8 cellular contexts compared by ENCODE assay signal in the genomic region with DNA sequence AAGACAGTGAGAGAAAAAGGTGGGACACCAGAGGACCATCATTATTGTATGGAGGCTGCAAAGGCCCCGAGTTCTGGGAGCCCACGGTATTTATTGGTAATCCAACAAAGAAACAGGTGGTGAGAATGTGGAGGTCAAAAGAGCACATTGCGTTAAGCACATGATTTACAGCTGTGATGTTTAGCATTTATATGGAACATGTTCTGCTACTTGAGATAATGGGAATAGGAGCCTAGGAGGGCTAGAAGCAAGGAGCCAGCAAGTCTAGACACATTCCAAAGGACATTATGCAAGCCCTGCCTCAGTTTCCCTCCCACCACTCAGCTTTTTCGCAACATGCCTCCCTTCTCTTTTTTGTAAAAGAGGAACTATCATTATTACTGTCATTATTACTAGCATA. TPM values are rescaled to one million over a fixed set of nuclear protein-coding genes. Genes with fewer than 3 reads are reported as not detected.
DNase-seq lines count a peak whose midpoint lies in the region; ATAC-seq and TF ChIP-seq lines count a peak whose summit lies in the region.
"Not testable (repeated sequence)": the region's sequence is repeated elsewhere in the genome, so short reads cannot be mapped to it uniquely, and the experiment has no call there.

No MANE protein-coding gene starts in this region.

- H3K4me3 Mint-ChIP-seq in T-helper 17 cell; activated naive CD4-positive, alpha-beta T cell treated with anti-CD3 and anti-CD28 coated beads for 36 hours; mesothelial cell of epicardium: not testable (repeated sequence)

- H3K27ac Mint-ChIP-seq in T-helper 17 cell: peak overlapping the region; percentile 37
- peak overlapping the region; percentile 1 for H3K27ac Mint-ChIP-seq in activated naive CD4-positive, alpha-beta T cell treated with anti-CD3 and anti-CD28 coated beads for 36 hours
- peak overlapping the region; percentile 68 for H3K27ac Mint-ChIP-seq in mesothelial cell of epicardium

- not testable (repeated sequence) for H3K27me3 Mint-ChIP-seq in T-helper 17 cell; activated naive CD4-positive, alpha-beta T cell treated with anti-CD3 and anti-CD28 coated beads for 36 hours (ENCODE audit: low read depth); mesothelial cell of epicardium (ENCODE audit: low read depth)

- H3K4me1 Mint-ChIP-seq in T-helper 17 cell: peaks cover 12% of the 10 kb centered on the region
- peaks cover 17% of the 10 kb centered on the region for H3K4me1 Mint-ChIP-seq in activated naive CD4-positive, alpha-beta T cell treated with anti-CD3 and anti-CD28 coated beads for 36 hours (ENCODE audit: low read depth)
- H3K4me1 Mint-ChIP-seq in mesothelial cell of epicardium: peaks cover 23% of the 10 kb centered on the region

- H3K27ac ChIP-seq in cingulate gyrus (ENCODE audit: low read depth, low read length) (peak overlapping the region; percentile 57), substantia nigra (ENCODE audit: low read depth, low read length, poor library complexity, severe bottlenecking) (peak overlapping the region; percentile 67)

- H3K36me3 Mint-ChIP-seq in T-helper 17 cell (ENCODE audit: low read depth); mesothelial cell of epicardium: not testable (repeated sequence)
- H3K36me3 Mint-ChIP-seq in activated naive CD4-positive, alpha-beta T cell treated with anti-CD3 and anti-CD28 coated beads for 36 hours (ENCODE audit: low read depth): peaks cover 16% of the 10 kb centered on the region

- TF ChIP-seq CTCF in mesothelial cell of epicardium (IDR thresholded peaks at IDR 0.05; ENCODE audit: unreplicated experiment): not testable (repeated sequence)

- intact Hi-C loops in activated naive CD4-positive, alpha-beta T cell treated with anti-CD3 and anti-CD28 coated beads for 36 hours (cut with micrococcal nuclease): loop anchor here (2.0 to 10.0 kb wide), 3 partner anchors 22 to 1514 kb away; no protein-coding TSS in a partner anchor

- not testable (repeated sequence) for H3K9me3 ChIP-seq in T-helper 17 cell (ENCODE audit: control insufficient read depth, low read length, poor library complexity, severe bottlenecking)

- H3K9me3 Mint-ChIP-seq in activated naive CD4-positive, alpha-beta T cell treated with anti-CD3 and anti-CD28 coated beads for 36 hours; mesothelial cell of epicardium: not testable (repeated sequence)

- DNase-seq in COLO668 (lab: John Stamatoyannopoulos, UW; ENCODE audit: unreplicated experiment) (peak; percentile 4), NCI-H748 (lab: John Stamatoyannopoulos, UW; ENCODE audit: unreplicated experiment) (peak; percentile 35)
- not testable (repeated sequence) for DNase-seq in T-helper 17 cell; activated naive CD4-positive, alpha-beta T cell treated with anti-CD3 and anti-CD28 coated beads for 36 hours; mesothelial cell of epicardium (ENCODE audit: low spot score in 2 of 2, unreplicated experiment in 2 of 2); substantia nigra (lab: John Stamatoyannopoulos, UW)

- CTCF ChIA-PET in activated naive CD4-positive, alpha-beta T cell treated with anti-CD3 and anti-CD28 coated beads for 36 hours (lab: Charles Lee): interaction anchor here (0.9 to 1.6 kb wide), 4 partner anchors 8 to 117 kb away, joined by 3 to 8 read pairs (median 4); partner anchors contain the start of gene HINT3

- ATAC-seq in HG03354 (IDR thresholded peaks at IDR 0.05; ENCODE audit: poor library complexity, severe bottlenecking, unreplicated experiment): peak; percentile 15
- not testable (repeated sequence) for ATAC-seq in T-helper 17 cell

RNA-seq across cellular contexts. Expression of gene HINT3, which starts 45.6 kb away (rescaled TPM):
- total RNA-seq in T-helper 17 cell: 10 to 100 TPM in 1 of 2 donors, 1 to 10 TPM in 1; 7.6 to 10.6 TPM
- total RNA-seq in activated naive CD4-positive, alpha-beta T cell treated with anti-CD3 and anti-CD28 coated beads for 36 hours: 10 to 100 TPM; 10.6 to 10.9 TPM
- total RNA-seq in mesothelial cell of epicardium: 16.3 to 17.5 TPM (median 17.2 TPM) in 3 replicates

Comparison
In these comparisons a context has a peak if more than half of its experiments do, and no peak if none do; other contexts are left out.
1. H3K27ac Mint-ChIP-seq: peak in every context shown above with its lines; median percentile 68 in mesothelial cell of epicardium; 37 in T-helper 17 cell; 1 in activated naive CD4-positive, alpha-beta T cell treated with anti-CD3 and anti-CD28 coated beads for 36 hours.